ENCODE assay signal across 7 cellular contexts in the genomic region with DNA sequence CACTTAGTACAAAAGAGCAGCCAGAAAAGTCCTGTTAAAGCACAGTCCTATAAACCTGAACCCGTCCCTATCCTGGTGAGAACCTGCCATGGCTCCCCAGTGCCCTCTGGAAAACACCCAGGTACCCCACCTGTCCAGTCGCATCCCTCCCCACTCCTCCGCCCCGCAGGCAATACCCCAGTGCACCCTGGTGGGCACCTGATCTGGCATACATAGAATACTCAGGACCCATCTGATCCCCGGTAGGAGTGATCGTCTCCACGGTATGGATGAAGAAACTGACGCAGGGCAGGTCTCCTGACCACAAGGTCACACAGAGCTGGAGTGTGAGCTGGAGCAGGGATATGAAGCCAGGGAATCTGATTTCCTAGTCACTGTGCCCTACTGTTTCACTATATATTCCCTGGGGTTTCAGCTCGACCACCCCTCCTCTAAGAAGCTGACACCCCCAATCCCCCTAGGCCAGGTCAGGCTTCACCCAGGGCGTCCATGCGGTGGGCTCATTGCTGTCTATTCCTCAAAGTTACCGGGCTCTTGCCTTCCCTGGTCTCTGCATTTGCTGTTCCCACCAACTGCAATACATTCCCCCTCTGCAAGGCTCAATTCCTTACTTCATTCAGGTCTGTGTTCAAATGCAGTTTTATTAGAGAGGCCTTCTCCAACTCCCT. TPM values are rescaled to one million over a fixed set of nuclear protein-coding genes. Genes with fewer than 3 reads are reported as not detected.
DNase-seq lines count a peak whose midpoint lies in the region; ATAC-seq and TF ChIP-seq lines count a peak whose summit lies in the region.
"Had no signal": no experiment of that assay in that cellular context is flagged by ENCODE, and none has a peak within 500 bp of the region (broad histone marks: within the 10 kb centered on the region; RNA-seq: fewer than 3 reads in every experiment).

No MANE protein-coding gene starts in this region.

- POLR2A ChIA-PET in activated CD4-positive, alpha-beta T cell treated with anti-CD3 and anti-CD28 coated beads, Interleukin-2, amount 10 ng/mL, durations not matched to agents 7 days and 5 days (lab: Charles Lee), result interaction anchor here (0.6 kb wide), 1 partner anchor 28 kb away, joined by 3 read pairs; no protein-coding TSS in a partner anchor

- H3K4me3 ChIP-seq in heart right ventricle (peak overlapping the region; percentile 9 to 87 (median 63)), tibial artery (peak overlapping the region; percentile 59 to 61)

- H3K9me3 ChIP-seq in heart right ventricle (no peaks in the 10 kb centered on the region), tibial artery (no peaks in the 10 kb centered on the region)

- 39 to 47% methylated on average over 12 of the region's 12 CpGs for WGBS in heart right ventricle, 2 donors

- H3K27me3 ChIP-seq in heart right ventricle (no peaks in the 10 kb centered on the region), tibial artery (no peaks in the 10 kb centered on the region)

- CTCF ChIA-PET in activated CD4-positive, alpha-beta T cell treated with anti-CD3 and anti-CD28 coated beads, Interleukin-2, amount 10 ng/mL, durations not matched to agents 7 days and 5 days (lab: Charles Lee), result interaction anchor here (1.1 to 4.7 kb wide), 9 partner anchors 12 to 76 kb away, joined by 4 to 31 read pairs (median 6); a partner anchor contains a TSS

- ATAC-seq in heart right ventricle, result peak in 3 of 8 donors; percentile 2 to 24 (median 2)
- ATAC-seq in GM18861 (IDR thresholded peaks at IDR 0.05; ENCODE audit: unreplicated experiment), result no peak

- H3K4me1 Mint-ChIP-seq in activated CD4-positive, alpha-beta T cell treated with anti-CD3 and anti-CD28 coated beads, Interleukin-2, amount 10 ng/mL, durations not matched to agents 7 days and 5 days, result peaks cover 42% of the 10 kb centered on the region

- H3K4me3 Mint-ChIP-seq in activated CD4-positive, alpha-beta T cell treated with anti-CD3 and anti-CD28 coated beads, Interleukin-2, amount 10 ng/mL, durations not matched to agents 7 days and 5 days, result peak overlapping the region; percentile 92

- H3K27me3 Mint-ChIP-seq in activated CD4-positive, alpha-beta T cell treated with anti-CD3 and anti-CD28 coated beads, Interleukin-2, amount 10 ng/mL, durations not matched to agents 7 days and 5 days, result no peaks in the 10 kb centered on the region

- peaks cover 3 to 40% (median 20%) of the 10 kb centered on the region in 9 donors for H3K4me1 ChIP-seq in heart right ventricle
- H3K4me1 ChIP-seq in tibial artery, result peaks cover 0 to 20% (median 10%) of the 10 kb centered on the region in 4 donors

- H3K27ac Mint-ChIP-seq in activated CD4-positive, alpha-beta T cell treated with anti-CD3 and anti-CD28 coated beads, Interleukin-2, amount 10 ng/mL, durations not matched to agents 7 days and 5 days, result peak overlapping the region; percentile 92

- intact Hi-C loops in heart right ventricle (cut with DNase I), result loop anchor here in 6 of 10 donors (1.0 to 5.0 kb wide), 4 partner anchors 26 to 51 kb away; a partner anchor contains a TSS
- intact Hi-C loops in tibial artery (cut with DNase I; ENCODE audit: low total_unique reads), result loop anchor here (10.0 kb wide), 1 partner anchor 47 kb away; a partner anchor contains a TSS

- H3K36me3 Mint-ChIP-seq in activated CD4-positive, alpha-beta T cell treated with anti-CD3 and anti-CD28 coated beads, Interleukin-2, amount 10 ng/mL, durations not matched to agents 7 days and 5 days (ENCODE audit: low read depth), result peaks cover 38% of the 10 kb centered on the region

- H3K36me3 ChIP-seq in heart right ventricle, result peaks cover 0 to 25% (median 3%) of the 10 kb centered on the region in 9 donors
- H3K36me3 ChIP-seq in tibial artery, result peaks cover 0 to 14% (median 2%) of the 10 kb centered on the region in 3 donors

- no peaks in the 10 kb centered on the region for H3K9me3 Mint-ChIP-seq in activated CD4-positive, alpha-beta T cell treated with anti-CD3 and anti-CD28 coated beads, Interleukin-2, amount 10 ng/mL, durations not matched to agents 7 days and 5 days

- no peak for DNase-seq in activated CD4-positive, alpha-beta T cell treated with anti-CD3 and anti-CD28 coated beads, Interleukin-2, amount 10 ng/mL, durations not matched to agents 7 days and 5 days
- no peak for DNase-seq in activated CD4-positive, alpha-beta T cell treated with anti-CD3 and anti-CD28 coated beads for 1 hour
- DNase-seq in heart right ventricle, result no peak
- DNase-seq in tibial artery, result peak in 1 of 2 donors; percentile 73
- DNase-seq in hippocampal formation (lab: John Stamatoyannopoulos, UW), result no peak

- peak overlapping the region; percentile 74 to 97 (median 94) for H3K27ac ChIP-seq in heart right ventricle
- peak overlapping the region; percentile 86 to 87 for H3K27ac ChIP-seq in tibial artery

- no peak for TF ChIP-seq CTCF in heart right ventricle (IDR thresholded peaks at IDR 0.05)
- TF ChIP-seq CTCF in tibial artery (IDR thresholded peaks at IDR 0.05), result no peak

RNA-seq across cellular contexts. Expression of a gene that starts 12.6 kb away (rescaled TPM):
- total RNA-seq in activated CD4-positive, alpha-beta T cell treated with anti-CD3 and anti-CD28 coated beads, Interleukin-2, amount 10 ng/mL, durations not matched to agents 7 days and 5 days, result 10 to 100 TPM; 38.5 to 40.0 TPM
- total RNA-seq in heart right ventricle, result 10 to 100 TPM in 2 of 10 donors, 1 to 10 TPM in 8; 5.2 to 13.5 (median 9.1) TPM
- 10 to 100 TPM in 1 of 2 donors, 1 to 10 TPM in 1; 5.3 to 11.4 TPM for polyA plus RNA-seq in heart right ventricle

RNA-seq across cellular contexts. Expression of a gene that starts 15.1 kb away (rescaled TPM):
- total RNA-seq in activated CD4-positive, alpha-beta T cell treated with anti-CD3 and anti-CD28 coated beads, Interleukin-2, amount 10 ng/mL, durations not matched to agents 7 days and 5 days, result not detected
- not detected for total RNA-seq in heart right ventricle
- not detected for polyA plus RNA-seq in heart right ventricle
- total RNA-seq: cerebellum had no signal

RNA-seq across cellular contexts. Expression of a gene that starts 25.7 kb away (rescaled TPM):
- 1 to 10 TPM; 6.1 to 7.3 TPM for total RNA-seq in activated CD4-positive, alpha-beta T cell treated with anti-CD3 and anti-CD28 coated beads, Interleukin-2, amount 10 ng/mL, durations not matched to agents 7 days and 5 days
- 1 to 10 TPM; 1.8 to 3.5 (median 2.4) TPM for total RNA-seq in heart right ventricle
- 1 to 10 TPM; 4.1 to 4.5 TPM for polyA plus RNA-seq in heart right ventricle

RNA-seq across cellular contexts. Expression of a gene that starts 26.4 kb away (rescaled TPM):
- total RNA-seq in activated CD4-positive, alpha-beta T cell treated with anti-CD3 and anti-CD28 coated beads, Interleukin-2, amount 10 ng/mL, durations not matched to agents 7 days and 5 days, result 100 to 1,000 TPM; 485 to 566 TPM
- total RNA-seq in heart right ventricle, result 100 to 1,000 TPM; 216 to 268 (median 240) TPM
- 100 to 1,000 TPM; 316 to 464 TPM for polyA plus RNA-seq in heart right ventricle

RNA-seq across cellular contexts. Expression of a gene that starts 50.1 kb away (rescaled TPM):
- total RNA-seq in activated CD4-positive, alpha-beta T cell treated with anti-CD3 and anti-CD28 coated beads, Interleukin-2, amount 10 ng/mL, durations not matched to agents 7 days and 5 days, result 1 to 10 TPM; 1.3 to 1.4 TPM
- 1 to 10 TPM; 2.4 to 7.8 (median 4.4) TPM for total RNA-seq in heart right ventricle
- 10 to 100 TPM in 1 of 2 donors, 1 to 10 TPM in 1; 2.4 to 16.6 TPM for polyA plus RNA-seq in heart right ventricle
- total RNA-seq: cerebellum had no signal
